ENCODE assay signal across 28 cellular contexts in the genomic region with DNA sequence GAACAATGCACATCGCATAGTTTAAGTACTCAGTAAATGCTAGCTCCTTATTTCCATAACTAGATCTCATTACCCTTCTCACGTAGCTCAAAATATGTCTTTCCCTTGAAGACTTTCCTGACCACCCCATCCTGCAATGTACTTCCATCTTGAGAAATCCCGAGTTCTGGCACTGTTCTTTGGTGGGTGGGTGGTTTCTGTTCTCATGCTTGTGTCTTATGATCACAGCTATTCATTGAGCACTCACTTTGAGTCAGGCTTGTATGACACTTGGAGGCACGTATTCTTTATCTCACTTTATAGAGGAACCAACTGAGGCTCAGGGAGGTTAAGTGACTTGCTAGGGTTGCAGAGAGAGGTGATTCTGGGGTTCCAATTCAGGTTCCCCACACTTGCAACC. TPM values are rescaled to one million over a fixed set of nuclear protein-coding genes. Genes with fewer than 3 reads are reported as not detected.
"Had no signal": no experiment of that assay in that cellular context is flagged by ENCODE, and none has a peak within 500 bp of the region (broad histone marks: within the 10 kb centered on the region; RNA-seq: fewer than 3 reads in every experiment).

No MANE protein-coding gene starts in this region.

- H3K9me3 ChIP-seq: mucosa of descending colon, spleen, tibial artery had no signal

- H3K36me3 ChIP-seq: neural progenitor cell, spleen, tibial artery had no signal

- H3K36me3 Mint-ChIP-seq: activated naive CD8-positive, alpha-beta T cell; neural progenitor cell had no signal

- H3K27me3 Mint-ChIP-seq: T-helper 17 cell had no signal

- H3K27ac Mint-ChIP-seq: activated naive CD8-positive, alpha-beta T cell; activated T-helper 2 cell treated with anti-CD3 and anti-CD28 coated beads, Interferon-gamma antibody, Interleukin-2, Interleukin-4, amounts not matched to agents 10 μg/mL and 5 μg/mL and 100 μg/mL, durations not matched to agents 14 hours and 24 hours and 36 hours; neural progenitor cell; T-helper 17 cell had no signal

- ATAC-seq: activated T-cell treated with anti-CD3 and anti-CD28 coated beads, Interleukin-2, amount 50 U/mL, for 4 hours; left colon; mucosa of descending colon; stimulated activated naive CD8-positive, alpha-beta T cell treated with anti-CD3 and anti-CD28 coated beads, Interleukin-15, Interleukin-2, amounts not matched to agents 100 U/mL and 50 U/mL, for 24 hours; T-helper 17 cell had no signal

- H3K4me1 ChIP-seq: spleen, tibial artery had no signal

- H3K4me3 Mint-ChIP-seq: activated naive CD8-positive, alpha-beta T cell; activated T-cell treated with anti-CD3 and anti-CD28 coated beads, Interleukin-2, amount 50 U/mL, for 4 hours; neural progenitor cell; T-helper 17 cell had no signal

- DNase-seq: activated CD4-positive, alpha-beta T cell treated with anti-CD3 and anti-CD28 coated beads for 4 hours; activated CD4-positive, alpha-beta T cell treated with anti-CD3 and anti-CD28 coated beads, Interleukin-2, amount 50 U/mL, for 48 hours; activated CD4-positive, CD25-positive, alpha-beta regulatory T cell; activated CD8-positive, alpha-beta memory T cell treated with anti-CD3 and anti-CD28 coated beads, Interleukin-2, amount 50 U/mL, for 48 hours; activated naive CD4-positive, alpha-beta T cell; activated T-cell treated with anti-CD3 and anti-CD28 coated beads, Interleukin-2, amount 50 U/mL, for 4 hours; cerebellar nuclear complex; effector CD4-positive, alpha-beta T cell; erythroblast; foreskin fibroblast; left colon; mesenchymal stem cell; mucosa of descending colon; retina; spleen; stimulated activated CD4-positive, alpha-beta T cell treated with anti-CD3 and anti-CD28 coated beads, Interleukin-4, amount 100 ng/mL, for 24 hours; stimulated activated naive CD8-positive, alpha-beta T cell treated with anti-CD3 and anti-CD28 coated beads, Interleukin-15, Interleukin-2, amounts not matched to agents 100 U/mL and 50 U/mL, for 24 hours; T-helper 17 cell; tibial artery had no signal

- H3K9me3 Mint-ChIP-seq: activated T-cell treated with anti-CD3 and anti-CD28 coated beads, Interleukin-2, amount 50 U/mL, for 4 hours; activated T-helper 2 cell treated with anti-CD3 and anti-CD28 coated beads, Interferon-gamma antibody, Interleukin-2, Interleukin-4, amounts not matched to agents 10 μg/mL and 5 μg/mL and 100 μg/mL, durations not matched to agents 14 hours and 24 hours and 36 hours had no signal

- H3K4me1 Mint-ChIP-seq: neural progenitor cell had no signal

- H3K27me3 ChIP-seq: spleen, tibial artery had no signal

- H3K27ac ChIP-seq: neural progenitor cell, spleen, tibial artery had no signal

- H3K4me3 ChIP-seq: mucosa of descending colon, neural progenitor cell, spleen, tibial artery had no signal

RNA-seq across cellular contexts. Expression of gene PCARE, which starts 31.9 kb away (rescaled TPM):
- total RNA-seq: activated CD8-positive, alpha-beta memory T cell treated with anti-CD3 and anti-CD28 coated beads for 36 hours; activated T-cell treated with anti-CD3 and anti-CD28 coated beads, Interleukin-2, amount 50 U/mL, for 4 hours; activated T-helper 2 cell treated with anti-CD3 and anti-CD28 coated beads, Interferon-gamma antibody, Interleukin-2, Interleukin-4, amounts not matched to agents 10 μg/mL and 5 μg/mL and 100 μg/mL, durations not matched to agents 14 hours and 24 hours and 36 hours; astrocyte; fibroblast of lung; glomerular endothelial cell; left colon; mucosa of descending colon; posterior vena cava; spleen; T-helper 17 cell had no signal
- polyA plus RNA-seq: fibroblast of lung, keratinocyte, spleen had no signal
